9 cellular contexts compared by ENCODE assay signal in the genomic region with DNA sequence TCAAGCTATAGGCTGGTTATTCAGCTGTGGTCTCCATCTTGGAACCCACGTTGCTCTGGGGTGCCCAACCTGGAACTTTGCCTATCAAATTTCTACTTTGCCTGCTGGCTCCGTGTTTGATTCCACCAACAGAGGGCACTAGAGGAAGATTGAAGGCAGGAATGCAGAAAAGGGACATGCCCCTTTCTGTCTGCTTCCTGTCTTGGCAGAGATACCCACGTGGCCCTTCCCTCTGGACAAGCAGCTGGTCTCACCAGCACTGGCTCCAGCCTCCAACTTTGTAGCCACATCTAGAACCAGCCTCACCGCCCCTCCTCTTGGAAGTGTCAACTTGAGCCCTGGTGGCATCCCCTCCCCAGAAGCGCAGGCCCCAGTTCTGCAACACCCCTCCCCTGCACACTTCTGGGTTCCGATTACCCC. TPM values are rescaled to one million over a fixed set of nuclear protein-coding genes. Genes with fewer than 3 reads are reported as not detected.
DNase-seq lines count a peak whose midpoint lies in the region; ATAC-seq lines count a peak whose summit lies in the region.
"Had no signal": no experiment of that assay in that cellular context is flagged by ENCODE, and none has a peak within 500 bp of the region (broad histone marks: within the 10 kb centered on the region; RNA-seq: fewer than 3 reads in every experiment).

No MANE protein-coding gene starts in this region.

- H3K27me3 Mint-ChIP-seq in activated T-helper 17 cell treated with anti-CD3 and anti-CD28 coated beads, Interleukin-2, amount 50 U/mL, for 72 hours = peaks cover 3% of the 10 kb centered on the region

- intact Hi-C loops in left cardiac atrium (cut with DNase I) = no loop called here

- H3K4me3 Mint-ChIP-seq in activated T-helper 17 cell treated with anti-CD3 and anti-CD28 coated beads, Interleukin-2, amount 50 U/mL, for 72 hours = no peak overlapping the region
- H3K4me3 Mint-ChIP-seq: IgD-negative memory B cell had no signal

- DNase-seq in COLO829 (ENCODE audit: low spot score) = peak; percentile 32
- DNase-seq in HuH-7.5 (ENCODE audit: low spot score) = peak; percentile 19
- DNase-seq in SHP77 (lab: John Stamatoyannopoulos, UW) = peak; percentile 52 to 59
- DNase-seq in left cardiac atrium = peak; percentile 39
- DNase-seq in stimulated activated CD4-positive, alpha-beta T cell treated with anti-CD3 and anti-CD28 coated beads, Interleukin-12 subunit alpha, Interleukin-12 subunit beta, amount 100 ng/mL, for 48 hours (ENCODE audit: low read depth in 2 of 3, low spot score in 1 of 3) = peak; percentile 55 to 80 (median 65)
- no peak for DNase-seq in OCI-M2 (lab: John Stamatoyannopoulos, UW; ENCODE audit: unreplicated experiment)

- no peaks in the 10 kb centered on the region for H3K9me3 Mint-ChIP-seq in activated T-helper 17 cell treated with anti-CD3 and anti-CD28 coated beads, Interleukin-2, amount 50 U/mL, for 72 hours
- H3K9me3 Mint-ChIP-seq: IgD-negative memory B cell had no signal

- H3K4me1 Mint-ChIP-seq in activated T-helper 17 cell treated with anti-CD3 and anti-CD28 coated beads, Interleukin-2, amount 50 U/mL, for 72 hours = no peaks in the 10 kb centered on the region

- no peaks in the 10 kb centered on the region for H3K36me3 Mint-ChIP-seq in activated T-helper 17 cell treated with anti-CD3 and anti-CD28 coated beads, Interleukin-2, amount 50 U/mL, for 72 hours (ENCODE audit: low read depth)

- peak; percentile 92 for ATAC-seq in activated T-helper 17 cell treated with anti-CD3 and anti-CD28 coated beads, Interleukin-2, amount 50 U/mL, for 72 hours (replicated peaks)
- ATAC-seq in left cardiac atrium (peak; percentile 68 to 69), GM21528 (IDR thresholded peaks at IDR 0.05; ENCODE audit: low FRiP score, unreplicated experiment) (no peak)

- H3K27ac Mint-ChIP-seq in activated T-helper 17 cell treated with anti-CD3 and anti-CD28 coated beads, Interleukin-2, amount 50 U/mL, for 72 hours = no peak overlapping the region
- H3K27ac Mint-ChIP-seq: IgD-negative memory B cell had no signal

RNA-seq across cellular contexts. Expression of a gene that starts 52.1 kb away (rescaled TPM):
- 1 to 10 TPM; 5.1 to 6.2 TPM for total RNA-seq in activated T-helper 17 cell treated with anti-CD3 and anti-CD28 coated beads, Interleukin-2, amount 50 U/mL, for 72 hours
- total RNA-seq in left cardiac atrium = 10 to 100 TPM; 11.4 to 11.6 TPM
